In the genomic region with DNA sequence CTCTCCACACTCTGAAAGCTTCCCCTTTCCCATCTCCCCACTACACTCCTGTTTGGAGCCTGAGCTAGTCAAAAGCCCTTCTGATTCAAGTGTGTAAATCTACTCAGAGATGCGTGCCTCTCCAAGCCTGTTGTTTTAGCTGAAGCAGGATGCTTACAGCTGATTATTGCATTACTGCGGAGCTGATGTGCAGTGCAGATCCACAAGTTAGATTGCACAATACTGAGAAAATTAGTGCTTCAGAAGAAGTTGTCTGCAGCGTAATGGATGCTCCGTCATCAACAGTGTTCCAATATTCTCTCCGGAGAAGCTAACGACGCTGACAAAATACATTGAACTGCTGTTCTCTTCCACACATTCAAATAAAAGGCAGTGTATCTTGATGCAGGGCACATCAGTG, we compare ENCODE assay signal across 1 cellular context.
TF ChIP-seq lines count a peak whose summit lies in the region.

No MANE protein-coding gene starts in this region.

TF ChIP-seq in HepG2, 621 proteins besides CTCF, POLR2A, EP300 and RAD21:
- TF ChIP-seq, protein P1, sequence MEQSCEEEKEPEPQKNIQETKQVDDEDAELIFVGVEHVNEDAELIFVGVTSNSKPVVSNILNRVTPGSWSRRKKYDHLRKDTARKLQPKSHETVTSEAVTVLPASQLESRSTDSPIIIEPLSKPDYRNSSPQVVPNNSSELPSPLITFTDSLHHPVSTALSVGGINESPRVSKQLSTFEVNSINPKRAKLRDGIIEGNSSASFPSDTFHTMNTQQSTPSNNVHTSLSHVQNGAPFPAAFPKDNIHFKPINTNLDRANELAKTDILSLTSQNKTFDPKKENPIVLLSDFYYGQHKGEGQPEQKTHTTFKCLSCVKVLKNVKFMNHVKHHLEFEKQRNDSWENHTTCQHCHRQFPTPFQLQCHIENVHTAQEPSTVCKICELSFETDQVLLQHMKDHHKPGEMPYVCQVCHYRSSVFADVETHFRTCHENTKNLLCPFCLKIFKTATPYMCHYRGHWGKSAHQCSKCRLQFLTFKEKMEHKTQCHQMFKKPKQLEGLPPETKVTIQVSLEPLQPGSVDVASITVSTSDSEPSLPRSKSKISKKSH (CRISPR knock-in tag; IDR thresholded peaks at IDR 0.05; ENCODE audit: borderline replicate concordance) = no peak
- TF ChIP-seq CEBPB (IDR thresholded peaks at IDR 0.05; ENCODE audit: borderline replicate concordance, low read depth, low read length) (peak; percentile 68), ZNF678 (CRISPR knock-in tag; IDR thresholded peaks at IDR 0.05) (no peak), ZNF557 (CRISPR knock-in tag; IDR thresholded peaks at IDR 0.05) (no peak)
- TF ChIP-seq, protein P2, sequence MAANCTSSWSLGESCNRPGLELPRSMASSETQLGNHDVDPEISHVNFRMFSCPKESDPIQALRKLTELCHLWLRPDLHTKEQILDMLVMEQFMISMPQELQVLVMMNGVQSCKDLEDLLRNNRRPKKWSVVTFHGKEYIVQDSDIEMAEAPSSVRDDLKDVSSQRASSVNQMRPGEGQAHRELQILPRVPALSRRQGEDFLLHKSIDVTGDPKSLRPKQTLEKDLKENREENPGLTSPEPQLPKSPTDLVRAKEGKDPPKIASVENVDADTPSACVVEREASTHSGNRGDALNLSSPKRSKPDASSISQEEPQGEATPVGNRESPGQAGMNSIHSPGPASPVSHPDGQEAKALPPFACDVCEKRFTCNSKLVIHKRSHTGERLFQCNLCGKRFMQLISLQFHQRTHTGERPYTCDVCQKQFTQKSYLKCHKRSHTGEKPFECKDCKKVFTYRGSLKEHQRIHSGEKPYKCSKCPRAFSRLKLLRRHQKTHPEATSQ (CRISPR knock-in tag; IDR thresholded peaks at IDR 0.05; ENCODE audit: borderline replicate concordance) = no peak
- TF ChIP-seq, protein P3, sequence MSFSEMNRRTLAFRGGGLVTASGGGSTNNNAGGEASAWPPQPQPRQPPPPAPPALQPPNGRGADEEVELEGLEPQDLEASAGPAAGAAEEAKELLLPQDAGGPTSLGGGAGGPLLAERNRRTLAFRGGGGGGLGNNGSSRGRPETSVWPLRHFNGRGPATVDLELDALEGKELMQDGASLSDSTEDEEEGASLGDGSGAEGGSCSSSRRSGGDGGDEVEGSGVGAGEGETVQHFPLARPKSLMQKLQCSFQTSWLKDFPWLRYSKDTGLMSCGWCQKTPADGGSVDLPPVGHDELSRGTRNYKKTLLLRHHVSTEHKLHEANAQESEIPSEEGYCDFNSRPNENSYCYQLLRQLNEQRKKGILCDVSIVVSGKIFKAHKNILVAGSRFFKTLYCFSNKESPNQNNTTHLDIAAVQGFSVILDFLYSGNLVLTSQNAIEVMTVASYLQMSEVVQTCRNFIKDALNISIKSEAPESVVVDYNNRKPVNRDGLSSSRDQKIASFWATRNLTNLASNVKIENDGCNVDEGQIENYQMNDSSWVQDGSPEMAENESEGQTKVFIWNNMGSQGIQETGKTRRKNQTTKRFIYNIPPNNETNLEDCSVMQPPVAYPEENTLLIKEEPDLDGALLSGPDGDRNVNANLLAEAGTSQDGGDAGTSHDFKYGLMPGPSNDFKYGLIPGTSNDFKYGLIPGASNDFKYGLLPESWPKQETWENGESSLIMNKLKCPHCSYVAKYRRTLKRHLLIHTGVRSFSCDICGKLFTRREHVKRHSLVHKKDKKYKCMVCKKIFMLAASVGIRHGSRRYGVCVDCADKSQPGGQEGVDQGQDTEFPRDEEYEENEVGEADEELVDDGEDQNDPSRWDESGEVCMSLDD (CRISPR knock-in tag; IDR thresholded peaks at IDR 0.05; ENCODE audit: borderline replicate concordance) = no peak
